In genomic region chr19:4007021-4007835, GRCh38 we compare ENCODE assay signal across 8 cellular contexts. TPM values are rescaled to one million over a fixed set of nuclear protein-coding genes. Genes with fewer than 3 reads are reported as not detected.
DNase-seq lines count a peak whose midpoint lies in the region; ATAC-seq and TF ChIP-seq lines count a peak whose summit lies in the region.

A gene with protein sequence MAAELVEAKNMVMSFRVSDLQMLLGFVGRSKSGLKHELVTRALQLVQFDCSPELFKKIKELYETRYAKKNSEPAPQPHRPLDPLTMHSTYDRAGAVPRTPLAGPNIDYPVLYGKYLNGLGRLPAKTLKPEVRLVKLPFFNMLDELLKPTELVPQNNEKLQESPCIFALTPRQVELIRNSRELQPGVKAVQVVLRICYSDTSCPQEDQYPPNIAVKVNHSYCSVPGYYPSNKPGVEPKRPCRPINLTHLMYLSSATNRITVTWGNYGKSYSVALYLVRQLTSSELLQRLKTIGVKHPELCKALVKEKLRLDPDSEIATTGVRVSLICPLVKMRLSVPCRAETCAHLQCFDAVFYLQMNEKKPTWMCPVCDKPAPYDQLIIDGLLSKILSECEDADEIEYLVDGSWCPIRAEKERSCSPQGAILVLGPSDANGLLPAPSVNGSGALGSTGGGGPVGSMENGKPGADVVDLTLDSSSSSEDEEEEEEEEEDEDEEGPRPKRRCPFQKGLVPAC (plus strand): TSS chr19:4007736. CDS start chr19:4007761, 25 bp downstream.

- BruUV-seq in Calu3 (replicated peaks; lab: Mats Ljungman, UMichigan): no TSS peak

- no peaks in the 10 kb centered on the region for H3K9me2 ChIP-seq in OCI-LY1 (ENCODE audit: low read depth, low read length)

- no peaks in the 10 kb centered on the region for H3K4me1 Mint-ChIP-seq in Calu3 (ENCODE audit: low read depth, unreplicated experiment)

- no peaks in the 10 kb centered on the region for H4K20me1 ChIP-seq in OCI-LY1 (ENCODE audit: insufficient read depth, low read length)

- H3K9ac ChIP-seq in OCI-LY1 (ENCODE audit: low read length): peak within 1 kb of the TSS; percentile 95

- H3K36me3 ChIP-seq in OCI-LY1 (ENCODE audit: insufficient read depth, low read length): 0 out of 2 replicates have a peak, but pooled peaks cover under 1% of the 10 kb centered on the region

- H3K27me3 Mint-ChIP-seq in Calu3 (ENCODE audit: unreplicated experiment): no peaks in the 10 kb centered on the region

- peak within 1 kb of the TSS; percentile 69 for H3K4me3 Mint-ChIP-seq in Calu3 (ENCODE audit: low read depth, unreplicated experiment)

- no peak within 1 kb of the TSS for H2AFZ ChIP-seq in OCI-LY1 (ENCODE audit: low read length)

- peak within 1 kb of the TSS; percentile 88 for H3K4me2 ChIP-seq in OCI-LY1 (ENCODE audit: low read length)

- CTCF ChIA-PET in Calu3 (lab: Charles Lee): interaction anchor here (0.9 kb wide), 2 partner anchors 20 to 205 kb away, joined by 3 to 4 read pairs; no protein-coding TSS in a partner anchor

- H3K4me3 ChIP-seq in OCI-LY1 (ENCODE audit: low read depth, low read length, poor library complexity, severe bottlenecking) (peak within 1 kb of the TSS; percentile 96), mononuclear cell (ENCODE audit: low read length) (peak within 1 kb of the TSS; percentile 66)

- intact Hi-C loops in Calu3 (cut with micrococcal nuclease; ENCODE audit: unreplicated experiment): no loop called here

- peak within 1 kb of the TSS; percentile 66 for H3K27ac Mint-ChIP-seq in Calu3 (ENCODE audit: unreplicated experiment)

- H3K9me3 ChIP-seq in OCI-LY1 (ENCODE audit: low read length) (no peaks in the 10 kb centered on the region), mononuclear cell (ENCODE audit: low read depth, low read length) (no peaks in the 10 kb centered on the region)

- no peak for TF ChIP-seq CTCF in Calu3 (IDR thresholded peaks at IDR 0.05; ENCODE audit: unreplicated experiment)
- TF ChIP-seq CTCF in OCI-LY1 (IDR thresholded peaks at IDR 0.05; ENCODE audit: low read length): no peak

- peak within 1 kb of the TSS; percentile 70 for H3K27ac ChIP-seq in OCI-LY1 (ENCODE audit: low read depth, low read length, poor library complexity, severe bottlenecking)

- H3K27me3 ChIP-seq in OCI-LY1 (ENCODE audit: insufficient read depth, low read length): no peaks in the 10 kb centered on the region
- H3K27me3 ChIP-seq in mononuclear cell (ENCODE audit: insufficient read depth, low read length): no peaks in the 10 kb centered on the region

- H3K9me3 Mint-ChIP-seq in Calu3 (ENCODE audit: low read depth, unreplicated experiment): no peaks in the 10 kb centered on the region

- DNase-seq in Calu3 (peak; percentile 91), HuH-7 (ENCODE audit: low spot score) (peak; percentile 98), activated T-cell treated with anti-CD3 and anti-CD28 coated beads for 1 hour (ENCODE audit: low read depth) (peak; percentile 93), epidermal melanocyte (ENCODE audit: insufficient read length, low spot score) (peak; percentile 97)
- DNase-seq in stimulated activated CD8-positive, alpha-beta memory T cell treated with anti-CD3 and anti-CD28 coated beads, Interleukin-4, amount 100 ng/mL, for 1 hour (ENCODE audit: low read depth in 2 of 2, low spot score in 1 of 2): peak; percentile 87 to 95

- ATAC-seq in GM21447 (IDR thresholded peaks at IDR 0.05; ENCODE audit: unreplicated experiment): peak; percentile 73

- H3F3A ChIP-seq in OCI-LY1 (ENCODE audit: insufficient read depth, low read length): no peaks in the 10 kb centered on the region

- peaks cover 24% of the 10 kb centered on the region for H3K4me1 ChIP-seq in OCI-LY1 (ENCODE audit: insufficient read depth, low read length, severe bottlenecking)
- H3K4me1 ChIP-seq in mononuclear cell (ENCODE audit: insufficient read depth, low read length): peaks cover 36% of the 10 kb centered on the region

- H3K36me3 Mint-ChIP-seq in Calu3 (ENCODE audit: insufficient read depth, unreplicated experiment): peaks cover 37% of the 10 kb centered on the region

- peaks cover 17% of the 10 kb centered on the region; the same call in 1 of the 2 replicates for H3K79me2 ChIP-seq in OCI-LY1 (ENCODE audit: insufficient read depth, low read length)

RNA-seq across cellular contexts. Expression of the gene that starts here (rescaled TPM):
- 29.3 and 35.7 TPM in 2 replicates for total RNA-seq in Calu3 (2022)
- 12.0 TPM for total RNA-seq in mononuclear cell

Comparison
In these comparisons a context has a peak if more than half of its experiments do, and no peak if none do; other contexts are left out.
1. Peak in every context shown above with its lines: DNase-seq, ATAC-seq, H3K4me3 ChIP-seq and H3K27ac ChIP-seq.